ENCODE assay signal across 1 cellular context in genomic region chr12:131677699-131678098, GRCh38.
TF ChIP-seq lines count a peak whose summit lies in the region.

No MANE protein-coding gene starts in this region.

TF ChIP-seq in K562, 482 proteins besides CTCF, POLR2A, EP300 and RAD21:
- no peak for TF ChIP-seq ZNF696 (CRISPR knock-in tag; conservative IDR thresholded peaks at IDR 0.05)
- peak; percentile 78 for TF ChIP-seq ZNF263 (CRISPR knock-in tag; IDR thresholded peaks at IDR 0.05; ENCODE audit: borderline replicate concordance)
